ENCODE assay signal across 32 cellular contexts in genomic region chr17:33099252-33099651, GRCh38.
"Had no signal": no experiment of that assay in that cellular context is flagged by ENCODE, and none has a peak within 500 bp of the region (broad histone marks: within the 10 kb centered on the region; RNA-seq: fewer than 3 reads in every experiment).

No MANE protein-coding gene starts in this region.

- DNase-seq: Kasumi-1, KG1, MG63, NCI-H1048, NCI-H1092 treated with DMSO at 0.1 percent for 48 hours, NCI-H1105 treated with DMSO at 0.1 percent for 48 hours, NCI-H1417, NCI-H1436, NCI-H146, NCI-H1694, NCI-H187, NCI-H1930, NCI-H2029 treated with DMSO at 0.1 percent for 48 hours, NCI-H2081 treated with DMSO at 0.1 percent for 48 hours, NCI-H2107, NCI-H2171 treated with DMSO at 0.1 percent for 48 hours, NCI-H2227 treated with DMSO at 0.1 percent for 48 hours, NCI-H446 treated with DMSO at 0.1 percent for 48 hours, NCI-H510A, NCI-H524, NCI-H526, NCI-H69, NCI-H748 treated with DMSO at 0.1 percent for 48 hours, NCI-H82, PC-9, SHP77 treated with DMSO at 0.1 percent for 48 hours, SK-N-SH, SW 1271 had no signal

- H3K4me3 ChIP-seq: K562, MG63, PC-9, SJSA1 had no signal

- ATAC-seq: K562, Panc1, Right ventricle myocardium inferior had no signal
